Comparison of ENCODE assay signal across 2 cellular contexts in the genomic region with DNA sequence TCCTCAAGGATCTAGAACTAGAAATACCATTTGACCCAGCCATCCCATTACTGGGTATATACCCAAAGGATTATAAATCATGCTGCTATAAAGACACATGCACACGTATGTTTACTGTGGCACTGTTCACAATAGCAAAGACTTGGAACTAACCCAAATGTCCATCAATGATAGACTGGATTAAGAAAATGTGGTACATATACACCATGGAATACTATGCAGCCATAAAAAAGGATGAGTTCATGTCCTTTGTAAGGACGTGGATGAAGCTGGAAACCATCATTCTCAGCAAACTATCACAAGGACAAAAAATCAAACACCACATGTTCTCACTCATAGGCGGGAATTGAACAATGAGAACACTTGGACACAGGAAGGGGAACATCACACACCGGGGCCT. TPM values are rescaled to one million over a fixed set of nuclear protein-coding genes. Genes with fewer than 3 reads are reported as not detected.
"Had no signal": no experiment of that assay in that cellular context is flagged by ENCODE, and none has a peak within 500 bp of the region (broad histone marks: within the 10 kb centered on the region; RNA-seq: fewer than 3 reads in every experiment).

No MANE protein-coding gene starts in this region.

RNA-seq across cellular contexts. Expression of a gene that starts 4.5 kb away (rescaled TPM):
- total RNA-seq: G401, GM12878 had no signal

RNA-seq across cellular contexts. Expression of a gene that starts 4.7 kb away (rescaled TPM):
- total RNA-seq: G401, GM12878 had no signal

RNA-seq across cellular contexts. Expression of a gene that starts 39.6 kb away (rescaled TPM):
- total RNA-seq: G401, GM12878 had no signal
